Comparison of ENCODE assay signal across 18 cellular contexts in the genomic region with DNA sequence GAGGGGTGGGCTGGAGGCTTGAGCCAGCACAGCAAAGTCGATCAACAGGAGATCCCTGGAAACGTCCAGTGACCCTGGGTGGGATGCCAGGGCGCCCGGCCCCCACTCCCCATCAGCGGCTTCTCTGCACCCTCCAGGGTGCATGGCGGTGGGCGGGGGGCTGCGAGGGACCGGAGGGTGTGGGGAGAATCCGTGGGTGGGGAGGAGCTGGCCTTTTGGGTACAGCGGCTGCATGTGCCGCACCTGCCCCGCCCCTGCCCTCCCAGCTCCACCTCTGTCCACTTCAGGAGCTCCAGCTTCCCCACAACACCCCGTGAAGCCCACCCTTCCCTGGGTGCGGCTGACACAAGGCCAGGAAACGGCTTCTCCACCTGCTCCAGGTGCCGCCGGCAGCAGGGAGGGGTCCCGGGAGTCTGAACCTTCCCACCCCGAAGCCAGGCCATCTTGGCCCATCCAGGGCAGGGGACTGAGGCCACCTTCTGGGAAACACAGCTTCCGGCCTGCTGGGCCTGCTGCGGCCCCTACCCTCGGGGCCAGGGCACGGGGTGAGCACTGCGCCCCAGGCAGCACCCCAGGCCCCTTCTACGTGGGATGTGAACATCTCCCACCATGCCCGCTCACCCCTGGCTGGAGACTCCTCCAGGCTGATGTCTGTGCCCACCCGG. TPM values are rescaled to one million over a fixed set of nuclear protein-coding genes. Genes with fewer than 3 reads are reported as not detected.
A peak's percentile ranks its signal among the peaks of the same experiment; 100 is the strongest.
DNase-seq lines count a peak whose midpoint lies in the region; ATAC-seq and TF ChIP-seq lines count a peak whose summit lies in the region.
"Had no signal": no experiment of that assay in that cellular context is flagged by ENCODE, and none has a peak within 500 bp of the region (broad histone marks: within the 10 kb centered on the region; RNA-seq: fewer than 3 reads in every experiment).

No MANE protein-coding gene starts in this region.

- peak overlapping the region; percentile 71 for H3K14ac ChIP-seq in neuronal stem cell (ENCODE audit: low read length)

- H2BK5ac ChIP-seq in neuronal stem cell (ENCODE audit: low read length) = peak overlapping the region; percentile 93

- H3K18ac ChIP-seq in neuronal stem cell (ENCODE audit: low read length) = peak overlapping the region; percentile 71

- H3K4me2 ChIP-seq in neuronal stem cell (ENCODE audit: insufficient read depth, low read length, poor library complexity, severe bottlenecking) = no peak overlapping the region

- peak overlapping the region; percentile 43 for H3K23ac ChIP-seq in neuronal stem cell (ENCODE audit: low read depth, low read length, poor library complexity)

- H3K27ac ChIP-seq in 22Rv1 = peak overlapping the region; percentile 72
- H3K27ac ChIP-seq in neuronal stem cell (replicated peaks; ENCODE audit: low read length) = no peak overlapping the region
- no peak overlapping the region for H3K27ac ChIP-seq in thyroid gland
- H3K27ac ChIP-seq: RWPE1, SJSA1 had no signal

- H3K9ac ChIP-seq in ES-I3 (ENCODE audit: low read depth, low read length) (peak overlapping the region; percentile 35; the same call in 1 of the 2 replicates), neuronal stem cell (ENCODE audit: low read depth, low read length, poor library complexity) (no peak overlapping the region)

- no peak for TF ChIP-seq POLR2A in thyroid gland (IDR thresholded peaks at IDR 0.05)

- no peaks in the 10 kb centered on the region for H3K9me3 Mint-ChIP-seq in chondrocyte (ENCODE audit: low read depth)
- no peaks in the 10 kb centered on the region for H3K9me3 Mint-ChIP-seq in natural killer cell treated with Interleukin-12 subunit alpha and Interleukin-12 subunit beta and Interleukin-15 and Interleukin-18, amount 100 ng/mL, for 72 hours
- H3K9me3 Mint-ChIP-seq: H9, IgD-negative memory B cell had no signal

- peaks cover 3% of the 10 kb centered on the region for H3K79me1 ChIP-seq in neuronal stem cell (ENCODE audit: low read depth, low read length)

- H2BK12ac ChIP-seq in neuronal stem cell (ENCODE audit: low read length) = peak overlapping the region; percentile 22

- H3K4me1 ChIP-seq in ES-I3 (ENCODE audit: insufficient read depth, low read length) (peaks cover 17% of the 10 kb centered on the region), neuronal stem cell (ENCODE audit: control insufficient read depth in 2 of 2, insufficient read depth in 1 of 2, low read depth in 1 of 2, low read length in 2 of 2) (peaks cover 8 to 24% of the 10 kb centered on the region in 2 donors), thyroid gland (peaks cover 9 to 27% of the 10 kb centered on the region in 2 donors)
- H3K4me1 ChIP-seq: SJSA1 had no signal

- intact Hi-C loops in thyroid gland (cut with DNase I) = no loop called here

- H3K4me1 Mint-ChIP-seq in chondrocyte (ENCODE audit: low read depth) = peaks cover 3% of the 10 kb centered on the region
- peaks cover 12 to 16% of the 10 kb centered on the region in 2 donors for H3K4me1 Mint-ChIP-seq in natural killer cell treated with Interleukin-12 subunit alpha and Interleukin-12 subunit beta and Interleukin-15 and Interleukin-18, amount 100 ng/mL, for 72 hours (ENCODE audit: low read depth in 2 of 2)
- H3K4me1 Mint-ChIP-seq: CD14-positive monocyte had no signal

- H3K4me3 ChIP-seq in neuronal stem cell (ENCODE audit: low read length in 2 of 2) (no peak overlapping the region), thyroid gland (replicated peaks in 1 of 3) (no peak overlapping the region)
- H3K4me3 ChIP-seq: SJSA1 had no signal

- H2AFZ ChIP-seq in neuronal stem cell (ENCODE audit: low read length) = no peak overlapping the region

- DNase-seq in chondrocyte (ENCODE audit: low spot score) (peak; percentile 83), neuronal stem cell (ENCODE audit: low spot score) (no peak), A172 (ENCODE audit: low spot score) (no peak), Kasumi-1 (lab: John Stamatoyannopoulos, UW) (no peak), thyroid gland (no peak)
- DNase-seq in natural killer cell treated with Interleukin-12 subunit alpha and Interleukin-12 subunit beta and Interleukin-15 and Interleukin-18, amount 100 ng/mL, for 72 hours (ENCODE audit: low spot score) = no peak
- DNase-seq: MV-4-11, NCI-H1417, NCI-H1930, NCI-H69 had no signal

- peaks cover 20% of the 10 kb centered on the region for H3K27me3 Mint-ChIP-seq in chondrocyte (ENCODE audit: low read depth)
- H3K27me3 Mint-ChIP-seq in natural killer cell treated with Interleukin-12 subunit alpha and Interleukin-12 subunit beta and Interleukin-15 and Interleukin-18, amount 100 ng/mL, for 72 hours = peaks cover 33 to 38% of the 10 kb centered on the region in 2 donors

- TF ChIP-seq CTCF in 22Rv1 (IDR thresholded peaks at IDR 0.05) (no peak), chondrocyte (IDR thresholded peaks at IDR 0.05) (no peak), thyroid gland (IDR thresholded peaks at IDR 0.05) (no peak)

- no peak overlapping the region for H3K4ac ChIP-seq in neuronal stem cell (ENCODE audit: low read length)

- no peak for ATAC-seq in natural killer cell treated with Interleukin-12 subunit alpha and Interleukin-12 subunit beta and Interleukin-15 and Interleukin-18, amount 100 ng/mL, for 72 hours

- H3K9me3 ChIP-seq in ES-I3 (ENCODE audit: control insufficient read depth, insufficient read depth, low read length) (no peaks in the 10 kb centered on the region), neuronal stem cell (replicated peaks in 1 of 2; ENCODE audit: control insufficient read depth in 2 of 2, insufficient read depth in 1 of 2, low read depth in 1 of 2, low read length in 2 of 2) (no peaks in the 10 kb centered on the region), thyroid gland (no peaks in the 10 kb centered on the region)
- H3K9me3 ChIP-seq: SJSA1 had no signal

- peak overlapping the region; percentile 75 for H2BK15ac ChIP-seq in neuronal stem cell (ENCODE audit: low read length)

- peak overlapping the region; percentile 84 for H2AK5ac ChIP-seq in neuronal stem cell (ENCODE audit: low read depth, low read length)

- no CpG with 5 or more reads among the region's 28 CpGs for WGBS in neuronal stem cell (ENCODE audit: extremely low coverage in 2 of 2, insufficient read length in 2 of 2, insufficient replicate concordance in 1 of 2), 2 donors
- WGBS in thyroid gland, 2 donors = 76 to 81% methylated on average over 9 to 15 of the region's 28 CpGs

- no peak overlapping the region for H3K27ac Mint-ChIP-seq in chondrocyte (ENCODE audit: unreplicated experiment)
- no peak overlapping the region for H3K27ac Mint-ChIP-seq in natural killer cell treated with Interleukin-12 subunit alpha and Interleukin-12 subunit beta and Interleukin-15 and Interleukin-18, amount 100 ng/mL, for 72 hours
- H3K27ac Mint-ChIP-seq: CD14-positive monocyte, H9 had no signal

- H2BK120ac ChIP-seq in neuronal stem cell (ENCODE audit: low read depth, low read length) = no peak overlapping the region

- H3K36me3 ChIP-seq in ES-I3 (ENCODE audit: insufficient read depth, low read length) (no peaks in the 10 kb centered on the region), neuronal stem cell (replicated peaks in 1 of 2; ENCODE audit: control insufficient read depth in 2 of 2, insufficient read depth in 2 of 2, low read length in 2 of 2) (no peaks in the 10 kb centered on the region), thyroid gland (no peaks in the 10 kb centered on the region)
- H3K36me3 ChIP-seq: SJSA1 had no signal

- H3K4me3 Mint-ChIP-seq in chondrocyte (ENCODE audit: unreplicated experiment) = no peak overlapping the region
- no peak overlapping the region for H3K4me3 Mint-ChIP-seq in natural killer cell treated with Interleukin-12 subunit alpha and Interleukin-12 subunit beta and Interleukin-15 and Interleukin-18, amount 100 ng/mL, for 72 hours
- H3K4me3 Mint-ChIP-seq: H9 had no signal

- no peaks in the 10 kb centered on the region for H3K36me3 Mint-ChIP-seq in chondrocyte (ENCODE audit: low read depth)
- H3K36me3 Mint-ChIP-seq in natural killer cell treated with Interleukin-12 subunit alpha and Interleukin-12 subunit beta and Interleukin-15 and Interleukin-18, amount 100 ng/mL, for 72 hours = no peaks in the 10 kb centered on the region
- H3K36me3 Mint-ChIP-seq: IgD-negative memory B cell had no signal

- H4K8ac ChIP-seq in neuronal stem cell (ENCODE audit: low read depth, low read length) = no peak overlapping the region

- no peak overlapping the region for H4K91ac ChIP-seq in neuronal stem cell (ENCODE audit: low read depth, low read length, poor library complexity)

- H3K27me3 ChIP-seq in neuronal stem cell (ENCODE audit: control insufficient read depth in 3 of 3, insufficient read depth in 3 of 3, low read depth in 1 of 3, low read length in 3 of 3) (peaks cover 6 to 69% (median 53%) of the 10 kb centered on the region in 3 experiments), thyroid gland (peaks cover 17% of the 10 kb centered on the region)

RNA-seq across cellular contexts. Expression of gene CPLX1, which starts 34.6 kb away (rescaled TPM):
- total RNA-seq in chondrocyte = not detected in 3 replicates
- 0.13 TPM for polyA plus RNA-seq in neuronal stem cell (2013, experiment 1 of 2)
- polyA plus RNA-seq in neuronal stem cell (2013, experiment 2 of 2) = 0.12 TPM
- total RNA-seq in natural killer cell treated with Interleukin-12 subunit alpha and Interleukin-12 subunit beta and Interleukin-15 and Interleukin-18, amount 100 ng/mL, for 72 hours = not detected
- 0.19 and 0.64 TPM in 2 replicates for total RNA-seq in A172 (2014; rRNA removed; shearing (Covaris generic))
- 1 to 10 TPM in 2 of 4 donors, under 1 TPM in 1, not detected in 1; 0.75 to 3.2 (median 1.4) TPM for total RNA-seq in thyroid gland
- total RNA-seq: HT1080, SJSA1 had no signal
- polyA plus RNA-seq: CD14-positive monocyte, IgD-negative memory B cell had no signal
